1 cellular context compared by ENCODE assay signal in the genomic region with DNA sequence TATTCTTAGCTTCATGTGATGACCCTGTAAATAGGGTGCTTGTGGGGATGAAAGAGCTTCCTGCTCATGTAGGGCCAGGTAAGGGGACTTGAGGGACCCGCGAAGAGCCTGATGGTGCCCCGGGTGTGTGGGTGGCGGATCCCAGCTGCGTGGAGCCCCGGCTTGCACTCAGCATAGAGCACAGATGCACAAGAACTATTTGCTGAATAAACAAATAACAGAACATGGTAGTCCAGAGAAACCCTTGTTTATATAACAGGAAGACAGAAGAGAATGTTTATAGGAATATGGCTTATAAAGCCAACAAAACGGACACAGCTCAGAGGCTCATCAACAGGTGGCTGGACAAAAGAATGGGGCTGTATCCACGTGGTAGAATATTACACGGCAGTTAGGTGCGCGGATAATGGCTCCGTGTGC.
TF ChIP-seq lines count a peak whose summit lies in the region.

No MANE protein-coding gene starts in this region.

TF ChIP-seq in IMR-90, 13 proteins besides CTCF, POLR2A, EP300 and RAD21:
- TF ChIP-seq CEBPB (IDR thresholded peaks at IDR 0.05; ENCODE audit: low read depth, low read length) (no peak), RCOR1 (IDR thresholded peaks at IDR 0.05; ENCODE audit: insufficient replicate concordance, low read length) (peak; percentile 88), BHLHE40 (IDR thresholded peaks at IDR 0.05; ENCODE audit: low read depth, low read length) (no peak), MAFK (IDR thresholded peaks at IDR 0.05; ENCODE audit: low read depth, low read length) (peak; percentile 91), SMC3 (IDR thresholded peaks at IDR 0.05; ENCODE audit: low read depth, low read length) (0 out of 2 replicates have a peak, but pooled peaks have one; percentile 29), MAZ (IDR thresholded peaks at IDR 0.05; ENCODE audit: borderline replicate concordance, low read depth, low read length) (no peak), RFX5 (IDR thresholded peaks at IDR 0.05; ENCODE audit: low read depth, low read length) (no peak), FOS (IDR thresholded peaks at IDR 0.05; ENCODE audit: low read depth, low read length) (0 out of 2 replicates have a peak, but pooled peaks have one; percentile 25), NFE2L2 (IDR thresholded peaks at IDR 0.05; ENCODE audit: low read depth, low read length) (no peak), MXI1 (IDR thresholded peaks at IDR 0.05; ENCODE audit: borderline replicate concordance, low read depth, low read length) (no peak), CHD1 (IDR thresholded peaks at IDR 0.05; ENCODE audit: low read depth, low read length) (no peak)
- TF ChIP-seq, protein P1, sequence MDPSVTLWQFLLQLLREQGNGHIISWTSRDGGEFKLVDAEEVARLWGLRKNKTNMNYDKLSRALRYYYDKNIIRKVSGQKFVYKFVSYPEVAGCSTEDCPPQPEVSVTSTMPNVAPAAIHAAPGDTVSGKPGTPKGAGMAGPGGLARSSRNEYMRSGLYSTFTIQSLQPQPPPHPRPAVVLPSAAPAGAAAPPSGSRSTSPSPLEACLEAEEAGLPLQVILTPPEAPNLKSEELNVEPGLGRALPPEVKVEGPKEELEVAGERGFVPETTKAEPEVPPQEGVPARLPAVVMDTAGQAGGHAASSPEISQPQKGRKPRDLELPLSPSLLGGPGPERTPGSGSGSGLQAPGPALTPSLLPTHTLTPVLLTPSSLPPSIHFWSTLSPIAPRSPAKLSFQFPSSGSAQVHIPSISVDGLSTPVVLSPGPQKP (IDR thresholded peaks at IDR 0.05; ENCODE audit: borderline replicate concordance, low read depth, low read length) = no peak
- TF ChIP-seq, protein P2, sequence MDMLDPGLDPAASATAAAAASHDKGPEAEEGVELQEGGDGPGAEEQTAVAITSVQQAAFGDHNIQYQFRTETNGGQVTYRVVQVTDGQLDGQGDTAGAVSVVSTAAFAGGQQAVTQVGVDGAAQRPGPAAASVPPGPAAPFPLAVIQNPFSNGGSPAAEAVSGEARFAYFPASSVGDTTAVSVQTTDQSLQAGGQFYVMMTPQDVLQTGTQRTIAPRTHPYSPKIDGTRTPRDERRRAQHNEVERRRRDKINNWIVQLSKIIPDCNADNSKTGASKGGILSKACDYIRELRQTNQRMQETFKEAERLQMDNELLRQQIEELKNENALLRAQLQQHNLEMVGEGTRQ (IDR thresholded peaks at IDR 0.05; ENCODE audit: low read depth, low read length) = no peak
